In genomic region chr14:77041837-77042557, GRCh38 we compare ENCODE assay signal across 8 cellular contexts. TPM values are rescaled to one million over a fixed set of nuclear protein-coding genes. Genes with fewer than 3 reads are reported as not detected.
DNase-seq lines count a peak whose midpoint lies in the region; ATAC-seq, FAIRE-seq and TF ChIP-seq lines count a peak whose summit lies in the region.

No MANE protein-coding gene starts in this region.

- H3K4me3 Mint-ChIP-seq in T-helper 1 cell treated with Interleukin-12 subunit alpha and Interleukin-12 subunit beta and Interleukin-4 antibody, amounts not matched to agents 30 μg/mL and 1 μg/mL, for 36 hours: peak overlapping the region; percentile 29
- peak overlapping the region in 6 of 8 donors; percentile 15 to 90 (median 55) for H3K4me3 Mint-ChIP-seq in naive B cell

- H2AFZ ChIP-seq in H1 (ENCODE audit: low read length): peak overlapping the region; percentile 38; the same call in 1 of the 2 replicates

- H3K18ac ChIP-seq in H1 (ENCODE audit: extremely low read depth, low read length): peak overlapping the region; percentile 44

- no peaks in the 10 kb centered on the region for H3K79me2 ChIP-seq in H1 (ENCODE audit: control insufficient read depth in 1 of 2, insufficient read depth in 2 of 2, low read length in 2 of 2)

- peak overlapping the region; percentile 45; the same call in 1 of the 2 replicates for H2BK12ac ChIP-seq in H1 (ENCODE audit: low read depth, low read length)

- H4K8ac ChIP-seq in H1 (ENCODE audit: extremely low read depth, insufficient read depth, low read length): no peak overlapping the region

- H3K4ac ChIP-seq in H1 (replicated peaks; ENCODE audit: insufficient read length, low read depth, low read length): no peak overlapping the region

- peak overlapping the region; percentile 16 for H2BK120ac ChIP-seq in H1 (replicated peaks; ENCODE audit: low read depth, low read length)

- H2AK5ac ChIP-seq in H1 (ENCODE audit: low read depth, low read length): no peak overlapping the region

- H3K23me2 ChIP-seq in H1 (ENCODE audit: low read depth, low read length): peaks cover 6% of the 10 kb centered on the region; the same call in 1 of the 2 replicates

- no peaks in the 10 kb centered on the region for H4K20me1 ChIP-seq in H1 (replicated peaks in 1 of 2; ENCODE audit: control insufficient read depth in 1 of 2, insufficient read depth in 2 of 2, low read length in 2 of 2)

- H3K9me3 Mint-ChIP-seq in T-helper 1 cell treated with Interleukin-12 subunit alpha and Interleukin-12 subunit beta and Interleukin-4 antibody, amounts not matched to agents 30 μg/mL and 1 μg/mL, for 36 hours: no peaks in the 10 kb centered on the region
- no peaks in the 10 kb centered on the region for H3K9me3 Mint-ChIP-seq in naive B cell

- H3K23ac ChIP-seq in H1 (ENCODE audit: insufficient read length): no peak overlapping the region

- H2BK20ac ChIP-seq in H1 (ENCODE audit: low read length): peak overlapping the region; percentile 94

- 0 out of 2 replicates have a peak, but pooled peaks cover under 1% of the 10 kb centered on the region for H3K79me1 ChIP-seq in H1 (ENCODE audit: low read depth, low read length)

- TF ChIP-seq CTCF in Peyer's patch (IDR thresholded peaks at IDR 0.05): no peak
- TF ChIP-seq CTCF in H1 (IDR thresholded peaks at IDR 0.05; ENCODE audit: control extremely low read depth in 1 of 3, insufficient read depth in 1 of 3, low read depth in 1 of 3, low read length in 3 of 3): no peak

- TF ChIP-seq RAD21 in H1 (IDR thresholded peaks at IDR 0.05 in 1 of 2, conservative IDR thresholded peaks at IDR 0.05 in 1 of 2; ENCODE audit: low read depth in 2 of 2, low read length in 2 of 2): no peak

- no peak overlapping the region for H3K56ac ChIP-seq in H1 (replicated peaks; ENCODE audit: insufficient read length, low read depth, low read length)

- no peak for TF ChIP-seq EP300 in H1 (IDR thresholded peaks at IDR 0.05; ENCODE audit: borderline replicate concordance in 1 of 2, low read depth in 2 of 2, low read length in 2 of 2)

- WGBS in H1 (ENCODE audit: extremely low coverage in 1 of 2, insufficient coverage in 1 of 2, insufficient read length in 1 of 2, insufficient replicate concordance in 2 of 2, low coverage in 1 of 2, low lambda C conversion rate in 2 of 2, missing lambda C conversion rate in 1 of 2), 2 experiments: 86% methylated on average over 14 of the region's 14 CpGs; no CpG with 5 or more reads in 1 of the 2 experiments

- no peaks in the 10 kb centered on the region for H3K36me3 Mint-ChIP-seq in T-helper 1 cell treated with Interleukin-12 subunit alpha and Interleukin-12 subunit beta and Interleukin-4 antibody, amounts not matched to agents 30 μg/mL and 1 μg/mL, for 36 hours (ENCODE audit: low read depth)
- no peaks in the 10 kb centered on the region for H3K36me3 Mint-ChIP-seq in naive B cell

- POLR2A ChIA-PET in H1 (lab: Charles Lee; ENCODE audit: partially characterized antibody): interaction anchor here (0.8 to 7.7 kb wide), 3 partner anchors 17 to 175 kb away, joined by 3 to 92 read pairs (median 6); partner anchors contain the start of gene IRF2BPL

- FAIRE-seq in H1 (lab: Jason Lieb, UNC): no peak
- no peak for FAIRE-seq in HTR-8/SVneo (lab: Jason Lieb, UNC)

- no peak overlapping the region for H2BK15ac ChIP-seq in H1 (ENCODE audit: low read length)

- H3K27me3 Mint-ChIP-seq in T-helper 1 cell treated with Interleukin-12 subunit alpha and Interleukin-12 subunit beta and Interleukin-4 antibody, amounts not matched to agents 30 μg/mL and 1 μg/mL, for 36 hours (ENCODE audit: low read depth): no peaks in the 10 kb centered on the region
- no peaks in the 10 kb centered on the region for H3K27me3 Mint-ChIP-seq in naive B cell

- no peaks in the 10 kb centered on the region for H3K9me3 ChIP-seq in Peyer's patch
- H3K9me3 ChIP-seq in H1 (ENCODE audit: insufficient read depth in 2 of 2, low read depth in 1 of 2, low read length in 1 of 2): no peaks in the 10 kb centered on the region

- H4K91ac ChIP-seq in H1 (replicated peaks; ENCODE audit: insufficient read length, low read length): no peak overlapping the region

- peak overlapping the region; percentile 98 for H3K27ac Mint-ChIP-seq in T-helper 1 cell treated with Interleukin-12 subunit alpha and Interleukin-12 subunit beta and Interleukin-4 antibody, amounts not matched to agents 30 μg/mL and 1 μg/mL, for 36 hours
- peak overlapping the region; percentile 12 to 99 (median 86) for H3K27ac Mint-ChIP-seq in naive B cell

- no peak overlapping the region for H3K14ac ChIP-seq in H1 (ENCODE audit: insufficient read length)

- H3K27me3 ChIP-seq in Peyer's patch (no peaks in the 10 kb centered on the region), H1 (replicated peaks in 1 of 4; ENCODE audit: control insufficient read depth in 3 of 4, extremely low read depth in 1 of 4, insufficient read depth in 3 of 4, low read length in 3 of 4) (peaks cover 0 to 4% (median 2%) of the 10 kb centered on the region in 4 experiments; a peak in 2 of 7 replicates)

- H3K4me1 ChIP-seq in Peyer's patch (peaks cover 3 to 93% (median 49%) of the 10 kb centered on the region in 4 donors), H1 (replicated peaks in 1 of 4; ENCODE audit: control insufficient read depth in 3 of 4, insufficient read depth in 4 of 4, low read length in 3 of 4) (peaks cover 30 to 67% (median 38%) of the 10 kb centered on the region in 4 experiments; a peak in 6 of 7 replicates)

- H3K27ac ChIP-seq in Peyer's patch (peak overlapping the region; percentile 86 to 91 (median 90)), H1 (ENCODE audit: low read depth, low read length) (no peak overlapping the region)

- H4K5ac ChIP-seq in H1 (ENCODE audit: insufficient read length, low read depth, low read length): no peak overlapping the region

- DNase-seq in T-helper 1 cell: no peak
- peak in 1 of 3 donors; percentile 66 for DNase-seq in Peyer's patch
- no peak for DNase-seq in H1 (ENCODE audit: low read depth in 1 of 2, low spot score in 2 of 2)
- DNase-seq in naive B cell: no peak
- DNase-seq in HTR-8/SVneo (ENCODE audit: insufficient read length, low spot score): no peak

- no peak overlapping the region; a peak in 1 of 4 replicates for H3K4me2 ChIP-seq in H1 (ENCODE audit: insufficient read depth in 1 of 2, low read depth in 2 of 2, low read length in 2 of 2)

- TF ChIP-seq POLR2A in Peyer's patch (IDR thresholded peaks at IDR 0.05) (no peak), H1 (IDR thresholded peaks at IDR 0.05; ENCODE audit: control extremely low read depth in 1 of 2, low read depth in 2 of 2, low read length in 2 of 2) (no peak)

- ATAC-seq in naive B cell (ENCODE audit: low read depth in 2 of 2) (no peak), HG03175 (IDR thresholded peaks at IDR 0.05; ENCODE audit: unreplicated experiment) (no peak), GM19023 (IDR thresholded peaks at IDR 0.05; ENCODE audit: unreplicated experiment) (no peak)

- peak overlapping the region; percentile 84; the same call in 1 of the 2 replicates for H2BK5ac ChIP-seq in H1 (ENCODE audit: low read depth, low read length)

- CTCF ChIA-PET in H1 (lab: Charles Lee; ENCODE audit: partially characterized antibody): interaction anchor here (0.6 to 15.7 kb wide), 16 partner anchors 8 to 166 kb away, joined by 3 to 241 read pairs (median 5); no protein-coding TSS in a partner anchor

- H3K4me3 ChIP-seq in Peyer's patch: no peak overlapping the region
- H3K4me3 ChIP-seq in H1 (ENCODE audit: extremely low read depth in 1 of 4, insufficient read depth in 2 of 4, low read depth in 3 of 4, low read length in 4 of 4): no peak overlapping the region

- H3K36me3 ChIP-seq in Peyer's patch (no peaks in the 10 kb centered on the region), H1 (ENCODE audit: control insufficient read depth in 2 of 4, insufficient read depth in 4 of 4, low read length in 3 of 4) (no peaks in the 10 kb centered on the region)

- peaks cover 69% of the 10 kb centered on the region for H3K4me1 Mint-ChIP-seq in T-helper 1 cell treated with Interleukin-12 subunit alpha and Interleukin-12 subunit beta and Interleukin-4 antibody, amounts not matched to agents 30 μg/mL and 1 μg/mL, for 36 hours (ENCODE audit: low read depth)
- peaks cover 38 to 73% (median 51%) of the 10 kb centered on the region in 3 donors for H3K4me1 Mint-ChIP-seq in naive B cell

- peak overlapping the region in 1 of 4 experiments; percentile 6; a peak in 1 of 7 replicates for H3K9ac ChIP-seq in H1 (replicated peaks in 1 of 4; ENCODE audit: extremely low read depth in 1 of 4, low read depth in 3 of 4, low read length in 3 of 4)

TF ChIP-seq in H1, 55 proteins besides CTCF, POLR2A, EP300 and RAD21 (continues in another document):
- TF ChIP-seq MAX (IDR thresholded peaks at IDR 0.05) (no peak), PHF8 (conservative IDR thresholded peaks at IDR 0.05; ENCODE audit: low read depth, low read length) (no peak), EGR1 (IDR thresholded peaks at IDR 0.05; ENCODE audit: borderline replicate concordance, low read depth, low read length) (no peak)

RNA-seq across cellular contexts. Expression of gene IRF2BPL, which starts 13.5 kb away (rescaled TPM):
- total RNA-seq in Peyer's patch: 10 to 100 TPM; 10.3 to 20.6 (median 16.4) TPM
- total RNA-seq in H1 (2021; fragmentation: NEBNext Ultra II Directional; extraction: Animal tissue kit (Norgen Biotek cat#: 25700)): 57.0 and 59.6 TPM in 2 replicates
- polyA plus RNA-seq in H1 (2011; rRNA removed) (18.8 and 32.1 TPM in 2 replicates), naive B cell (ENCODE audit: low read depth in 6 of 6) (1 to 10 TPM; 1.7 to 4.6 (median 3.2) TPM)
- 22.0 TPM for polyA plus RNA-seq in H1 (2011; cell fraction: cytosol; rRNA removed)
- 27.5 TPM for polyA plus RNA-seq in H1 (2011; cell fraction: nucleus; rRNA removed)
- 36.5 to 43.3 TPM (median 39.3 TPM) in 4 replicates for polyA plus RNA-seq in H1 (2012, experiment 1 of 2)
- polyA plus RNA-seq in H1 (2012, experiment 2 of 2): 26.8 TPM
- polyA plus RNA-seq in H1 (2013, experiment 1 of 2): 21.9 TPM
- polyA plus RNA-seq in H1 (2013, experiment 2 of 2): 22.6 TPM
- 7.7 and 12.6 TPM in 2 replicates for polyA minus RNA-seq in H1 (2011; rRNA and poly(A)+ RNA removed)
- polyA minus RNA-seq in H1 (2011; cell fraction: cytosol; rRNA and poly(A)+ RNA removed): 47.4 TPM
- 25.9 TPM for polyA minus RNA-seq in H1 (2011; cell fraction: nucleus; rRNA and poly(A)+ RNA removed)

RNA-seq across cellular contexts. Expression of gene CIPC, which starts 56.1 kb away (rescaled TPM):
- 10 to 100 TPM; 22.3 to 66.7 (median 52.1) TPM for total RNA-seq in Peyer's patch
- 31.7 and 32.7 TPM in 2 replicates for total RNA-seq in H1 (2021; fragmentation: NEBNext Ultra II Directional; extraction: Animal tissue kit (Norgen Biotek cat#: 25700))
- 13.3 and 13.9 TPM in 2 replicates for polyA plus RNA-seq in H1 (2011; rRNA removed)
- polyA plus RNA-seq in H1 (2011; cell fraction: cytosol; rRNA removed): 19.8 TPM
- 14.3 TPM for polyA plus RNA-seq in H1 (2011; cell fraction: nucleus; rRNA removed)
- 12.0 to 17.1 TPM (median 16.7 TPM) in 4 replicates for polyA plus RNA-seq in H1 (2012, experiment 1 of 2)
- polyA plus RNA-seq in H1 (2012, experiment 2 of 2): 2.0 TPM
- 15.9 TPM for polyA plus RNA-seq in H1 (2013, experiment 1 of 2)
- 15.4 TPM for polyA plus RNA-seq in H1 (2013, experiment 2 of 2)
- polyA minus RNA-seq in H1 (2011; rRNA and poly(A)+ RNA removed): 41.1 and 42.1 TPM in 2 replicates
- 17.5 TPM for polyA minus RNA-seq in H1 (2011; cell fraction: cytosol; rRNA and poly(A)+ RNA removed)
- 15.8 TPM for polyA minus RNA-seq in H1 (2011; cell fraction: nucleus; rRNA and poly(A)+ RNA removed)
- 10 to 100 TPM in 4 of 6 donors, 1 to 10 TPM in 2; 7.8 to 16.3 (median 12.7) TPM for polyA plus RNA-seq in naive B cell (ENCODE audit: low read depth in 6 of 6)
